ENCODE assay signal across 13 cellular contexts in the genomic region with DNA sequence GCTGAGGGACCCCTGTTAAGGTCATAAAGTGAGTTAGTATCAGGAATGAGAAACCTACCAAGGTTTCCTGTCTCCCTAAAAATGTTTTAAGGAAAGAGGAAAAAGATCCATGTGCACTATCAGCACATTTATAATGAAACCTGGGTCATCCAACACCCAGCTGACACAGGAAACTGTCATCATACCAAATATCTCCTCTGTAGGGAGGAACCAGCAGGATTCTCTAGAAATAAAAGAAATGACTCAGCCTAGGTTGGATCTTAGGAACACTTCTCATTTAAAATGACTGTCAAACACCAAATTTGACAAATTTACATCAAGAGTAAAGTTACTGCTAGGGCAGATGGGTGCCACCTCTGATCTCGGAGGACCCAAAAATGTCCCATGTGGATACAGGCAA. TPM values are rescaled to one million over a fixed set of nuclear protein-coding genes. Genes with fewer than 3 reads are reported as not detected.
DNase-seq lines count a peak whose midpoint lies in the region; ATAC-seq lines count a peak whose summit lies in the region.
"Had no signal": no experiment of that assay in that cellular context is flagged by ENCODE, and none has a peak within 500 bp of the region (broad histone marks: within the 10 kb centered on the region; RNA-seq: fewer than 3 reads in every experiment).

No MANE protein-coding gene starts in this region.

- H4K8ac ChIP-seq in mesenchymal stem cell (ENCODE audit: low read length) = no peak overlapping the region

- H3K4me2 ChIP-seq in mesenchymal stem cell (ENCODE audit: low read length, poor library complexity, severe bottlenecking) = no peak overlapping the region

- no peak overlapping the region for H2BK5ac ChIP-seq in mesenchymal stem cell (ENCODE audit: low read depth, low read length, poor library complexity, severe bottlenecking)

- peaks cover 21% of the 10 kb centered on the region for H3K36me3 Mint-ChIP-seq in activated CD4-positive, alpha-beta T cell treated with anti-CD3 and anti-CD28 coated beads, Interleukin-2, amount 10 ng/mL, durations not matched to agents 24 days and 14 days (ENCODE audit: low read depth)
- H3K36me3 Mint-ChIP-seq in activated T-helper 2 cell treated with anti-CD3 and anti-CD28 coated beads, Interferon-gamma antibody, Interleukin-2, Interleukin-4, amounts not matched to agents 10 μg/mL and 5 μg/mL and 100 μg/mL, durations not matched to agents 14 hours and 24 hours and 36 hours (ENCODE audit: low read depth) = peaks cover 22% of the 10 kb centered on the region

- peaks cover 52% of the 10 kb centered on the region for H3K4me1 Mint-ChIP-seq in activated CD4-positive, alpha-beta T cell treated with anti-CD3 and anti-CD28 coated beads, Interleukin-2, amount 10 ng/mL, durations not matched to agents 24 days and 14 days
- peaks cover 64% of the 10 kb centered on the region for H3K4me1 Mint-ChIP-seq in activated T-helper 2 cell treated with anti-CD3 and anti-CD28 coated beads, Interferon-gamma antibody, Interleukin-2, Interleukin-4, amounts not matched to agents 10 μg/mL and 5 μg/mL and 100 μg/mL, durations not matched to agents 14 hours and 24 hours and 36 hours (ENCODE audit: low read depth)

- intact Hi-C loops in activated CD4-positive, alpha-beta T cell treated with anti-CD3 and anti-CD28 coated beads, Interleukin-2, amount 10 ng/mL, durations not matched to agents 24 days and 14 days (cut with micrococcal nuclease) = loop anchor here (1.0 to 2.0 kb wide), 4 partner anchors 11 to 109 kb away; partner anchors contain the start of gene GFOD1
- intact Hi-C loops in activated T-helper 2 cell treated with anti-CD3 and anti-CD28 coated beads, Interferon-gamma antibody, Interleukin-2, Interleukin-4, amounts not matched to agents 10 μg/mL and 5 μg/mL and 100 μg/mL, durations not matched to agents 14 hours and 24 hours and 36 hours (cut with micrococcal nuclease) = loop anchor here (1.0 kb wide), 3 partner anchors 10 to 37 kb away; no protein-coding TSS in a partner anchor

- no peaks in the 10 kb centered on the region for H3K27me3 Mint-ChIP-seq in activated CD4-positive, alpha-beta T cell treated with anti-CD3 and anti-CD28 coated beads, Interleukin-2, amount 10 ng/mL, durations not matched to agents 24 days and 14 days
- H3K27me3 Mint-ChIP-seq in activated T-helper 2 cell treated with anti-CD3 and anti-CD28 coated beads, Interferon-gamma antibody, Interleukin-2, Interleukin-4, amounts not matched to agents 10 μg/mL and 5 μg/mL and 100 μg/mL, durations not matched to agents 14 hours and 24 hours and 36 hours (ENCODE audit: low read depth) = no peaks in the 10 kb centered on the region

- H3K4ac ChIP-seq in mesenchymal stem cell (ENCODE audit: low read depth in 1 of 2, low read length in 2 of 2) = no peak overlapping the region

- no peak overlapping the region for H3K14ac ChIP-seq in mesenchymal stem cell (ENCODE audit: low read length in 2 of 2)

- H3K23ac ChIP-seq in mesenchymal stem cell (ENCODE audit: low read length in 2 of 2) = no peak overlapping the region

- peaks cover 18% of the 10 kb centered on the region for H3K9me3 ChIP-seq in mesenchymal stem cell (ENCODE audit: control insufficient read depth, low read length)

- H3K79me1 ChIP-seq in mesenchymal stem cell (replicated peaks; ENCODE audit: low read length, poor library complexity, severe bottlenecking) = peaks cover 2% of the 10 kb centered on the region

- no peaks in the 10 kb centered on the region for H3K9me3 Mint-ChIP-seq in activated CD4-positive, alpha-beta T cell treated with anti-CD3 and anti-CD28 coated beads, Interleukin-2, amount 10 ng/mL, durations not matched to agents 24 days and 14 days
- no peaks in the 10 kb centered on the region for H3K9me3 Mint-ChIP-seq in activated T-helper 2 cell treated with anti-CD3 and anti-CD28 coated beads, Interferon-gamma antibody, Interleukin-2, Interleukin-4, amounts not matched to agents 10 μg/mL and 5 μg/mL and 100 μg/mL, durations not matched to agents 14 hours and 24 hours and 36 hours

- H3K27me3 ChIP-seq in mesenchymal stem cell (ENCODE audit: control insufficient read depth in 1 of 2, insufficient read depth in 1 of 2, low read length in 2 of 2) = no peaks in the 10 kb centered on the region

- peak overlapping the region; percentile 88 for H3K27ac Mint-ChIP-seq in activated CD4-positive, alpha-beta T cell treated with anti-CD3 and anti-CD28 coated beads, Interleukin-2, amount 10 ng/mL, durations not matched to agents 24 days and 14 days
- H3K27ac Mint-ChIP-seq in activated T-helper 2 cell treated with anti-CD3 and anti-CD28 coated beads, Interferon-gamma antibody, Interleukin-2, Interleukin-4, amounts not matched to agents 10 μg/mL and 5 μg/mL and 100 μg/mL, durations not matched to agents 14 hours and 24 hours and 36 hours = peak overlapping the region; percentile 85

- DNase-seq in activated CD4-positive, alpha-beta T cell treated with anti-CD3 and anti-CD28 coated beads, Interleukin-2, amount 10 ng/mL, durations not matched to agents 24 days and 14 days = no peak
- DNase-seq in activated CD4-positive, alpha-beta T cell treated with anti-CD3 and anti-CD28 coated beads, Interleukin-2, amount 50 U/mL, for 1 hour = no peak
- DNase-seq in activated T-helper 2 cell treated with anti-CD3 and anti-CD28 coated beads, Interferon-gamma antibody, Interleukin-2, Interleukin-4, amounts not matched to agents 10 μg/mL and 5 μg/mL and 100 μg/mL, durations not matched to agents 14 hours and 24 hours and 36 hours (ENCODE audit: low spot score) = no peak
- DNase-seq in mesenchymal stem cell = no peak
- no peak for DNase-seq in DMS53 (lab: John Stamatoyannopoulos, UW)
- no peak for DNase-seq in activated CD4-positive, alpha-beta T cell treated with anti-CD3 and anti-CD28 coated beads for 4 hours
- DNase-seq: aorta, hippocampal formation, NCI-H2029, NCI-H526 treated with DMSO at 0.1 percent for 48 hours, posterior cingulate gyrus had no signal

- peaks cover 3% of the 10 kb centered on the region for H3K4me1 ChIP-seq in mesenchymal stem cell (ENCODE audit: control insufficient read depth, insufficient read depth, low read depth, low read length)

- peak; percentile 6 for ATAC-seq in GM21529 (IDR thresholded peaks at IDR 0.05; ENCODE audit: unreplicated experiment)
- ATAC-seq in HG02642 (IDR thresholded peaks at IDR 0.05; ENCODE audit: poor library complexity, unreplicated experiment) = no peak

- 100% methylated on average over 1 of the region's 1 CpG for WGBS in mesenchymal stem cell

- peak overlapping the region; percentile 36 for H2BK15ac ChIP-seq in mesenchymal stem cell (ENCODE audit: low read depth, poor library complexity, severe bottlenecking)

- H2AK5ac ChIP-seq in mesenchymal stem cell (ENCODE audit: low read length, severe bottlenecking) = no peak overlapping the region

- H2AFZ ChIP-seq in mesenchymal stem cell (ENCODE audit: low read depth, low read length) = no peak overlapping the region

- no peaks in the 10 kb centered on the region for H3K36me3 ChIP-seq in mesenchymal stem cell (ENCODE audit: control insufficient read depth in 1 of 2, insufficient read depth in 2 of 2, low read depth in 1 of 2, low read length in 2 of 2)

- no peak overlapping the region for H3K4me3 ChIP-seq in mesenchymal stem cell (ENCODE audit: insufficient read depth in 1 of 2, low read depth in 1 of 2, low read length in 2 of 2)

- no peak overlapping the region for H4K91ac ChIP-seq in mesenchymal stem cell (ENCODE audit: low read length)

- no peak overlapping the region for H2BK120ac ChIP-seq in mesenchymal stem cell (ENCODE audit: low read depth, low read length)

- H3K9ac ChIP-seq in mesenchymal stem cell (ENCODE audit: low read length) = no peak overlapping the region

- peak overlapping the region; percentile 60 for H3K4me3 Mint-ChIP-seq in activated CD4-positive, alpha-beta T cell treated with anti-CD3 and anti-CD28 coated beads, Interleukin-2, amount 10 ng/mL, durations not matched to agents 24 days and 14 days
- peak overlapping the region; percentile 11 for H3K4me3 Mint-ChIP-seq in activated T-helper 2 cell treated with anti-CD3 and anti-CD28 coated beads, Interferon-gamma antibody, Interleukin-2, Interleukin-4, amounts not matched to agents 10 μg/mL and 5 μg/mL and 100 μg/mL, durations not matched to agents 14 hours and 24 hours and 36 hours (ENCODE audit: low read depth)

- H3K18ac ChIP-seq in mesenchymal stem cell (ENCODE audit: low read depth in 1 of 2, low read length in 2 of 2) = no peak overlapping the region

- no peak overlapping the region for H3K27ac ChIP-seq in mesenchymal stem cell (ENCODE audit: low read length, poor library complexity, severe bottlenecking)

- H2BK12ac ChIP-seq in mesenchymal stem cell (ENCODE audit: low read length in 2 of 2) = no peak overlapping the region

RNA-seq across cellular contexts. Expression of gene GFOD1, which starts 21.7 kb away (rescaled TPM):
- total RNA-seq in activated CD4-positive, alpha-beta T cell treated with anti-CD3 and anti-CD28 coated beads, Interleukin-2, amount 10 ng/mL, durations not matched to agents 24 days and 14 days = 9.8 and 10.2 TPM in 2 replicates
- total RNA-seq in activated T-helper 2 cell treated with anti-CD3 and anti-CD28 coated beads, Interferon-gamma antibody, Interleukin-2, Interleukin-4, amounts not matched to agents 10 μg/mL and 5 μg/mL and 100 μg/mL, durations not matched to agents 14 hours and 24 hours and 36 hours = 4.6 and 4.8 TPM in 2 replicates
- polyA plus RNA-seq in mesenchymal stem cell (2013, experiment 1 of 2) = 2.3 TPM
- polyA plus RNA-seq in mesenchymal stem cell (2013, experiment 2 of 2) = 2.2 TPM
